In the genomic region with DNA sequence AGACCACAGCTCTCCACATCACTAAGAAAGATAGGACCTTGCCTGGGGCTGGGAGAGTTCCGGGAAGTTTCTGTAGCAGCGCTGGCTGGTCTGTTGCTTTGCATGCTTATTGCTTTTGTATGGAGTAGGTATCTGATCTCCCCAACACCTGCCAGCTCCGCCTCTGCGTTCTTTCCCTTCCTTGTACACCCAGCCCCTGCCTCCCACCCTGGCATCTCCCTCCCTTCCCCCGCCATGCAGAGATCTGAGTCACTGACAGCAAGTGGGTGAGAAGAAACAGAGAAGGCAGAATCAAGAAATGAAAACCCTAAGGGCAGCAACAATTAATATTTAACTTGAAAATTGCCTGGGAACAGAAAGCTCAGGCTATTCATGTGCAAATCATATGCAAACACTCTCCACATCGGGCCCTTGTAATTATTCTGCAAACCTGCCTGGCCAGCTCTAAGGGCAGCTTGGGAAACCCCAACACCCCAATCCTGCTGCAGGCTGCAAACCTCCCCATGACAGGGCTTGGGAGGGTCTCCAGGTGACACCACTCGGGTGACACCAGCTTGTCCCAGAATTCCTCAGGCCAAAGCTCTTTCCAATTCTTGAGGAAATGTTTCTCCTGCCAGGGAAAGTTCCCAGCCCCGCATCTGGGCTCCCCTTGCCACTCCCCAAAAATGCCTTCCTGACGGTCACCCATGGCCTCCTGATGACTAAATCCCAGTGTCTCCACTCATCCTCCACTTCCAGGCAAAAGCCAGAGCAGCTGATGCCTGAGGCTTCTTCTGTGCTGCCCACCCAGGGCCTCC, we compare ENCODE assay signal across 8 cellular contexts.
A peak's percentile ranks its signal among the peaks of the same experiment; 100 is the strongest.
DNase-seq lines count a peak whose midpoint lies in the region; ATAC-seq and TF ChIP-seq lines count a peak whose summit lies in the region.

No MANE protein-coding gene starts in this region.

- peak; percentile 57 for ATAC-seq in GM21786 (IDR thresholded peaks at IDR 0.05; ENCODE audit: unreplicated experiment)

- H3K27ac ChIP-seq in right atrium auricular region: no peak overlapping the region

- no peaks in the 10 kb centered on the region for H3K9me3 ChIP-seq in right atrium auricular region

- no peak overlapping the region for H3K4me3 ChIP-seq in right atrium auricular region

- TF ChIP-seq CTCF in right atrium auricular region (IDR thresholded peaks at IDR 0.05): no peak

- H3K4me1 ChIP-seq in right atrium auricular region: no peaks in the 10 kb centered on the region

- peak; percentile 40 for DNase-seq in NCI-H2029 (lab: John Stamatoyannopoulos, UW)
- DNase-seq in islet precursor cell: peak; percentile 80
- no peak for DNase-seq in Kasumi-1 (lab: John Stamatoyannopoulos, UW)
- no peak for DNase-seq in right atrium auricular region (ENCODE audit: low spot score)
- no peak for DNase-seq in NCI-H1930 (lab: John Stamatoyannopoulos, UW)
- DNase-seq in activated T-cell treated with anti-CD3 and anti-CD28 coated beads for 4 hours: no peak

- no peaks in the 10 kb centered on the region for H3K36me3 ChIP-seq in right atrium auricular region

- peak; percentile 14 for TF ChIP-seq POLR2A in GM10847 (IDR thresholded peaks at IDR 0.05; ENCODE audit: extremely low read depth, insufficient read length)

- no peaks in the 10 kb centered on the region for H3K27me3 ChIP-seq in right atrium auricular region

Comparison
In these comparisons a context has a peak if more than half of its experiments do, and no peak if none do; other contexts are left out.
1. DNase-seq: peak in NCI-H2029 (single experiment) and islet precursor cell (single experiment); none in Kasumi-1 (0 of 2), right atrium auricular region (single experiment), NCI-H1930 (0 of 2) and activated T-cell treated with anti-CD3 and anti-CD28 coated beads for 4 hours (single experiment).